ENCODE assay signal across 18 cellular contexts in the genomic region with DNA sequence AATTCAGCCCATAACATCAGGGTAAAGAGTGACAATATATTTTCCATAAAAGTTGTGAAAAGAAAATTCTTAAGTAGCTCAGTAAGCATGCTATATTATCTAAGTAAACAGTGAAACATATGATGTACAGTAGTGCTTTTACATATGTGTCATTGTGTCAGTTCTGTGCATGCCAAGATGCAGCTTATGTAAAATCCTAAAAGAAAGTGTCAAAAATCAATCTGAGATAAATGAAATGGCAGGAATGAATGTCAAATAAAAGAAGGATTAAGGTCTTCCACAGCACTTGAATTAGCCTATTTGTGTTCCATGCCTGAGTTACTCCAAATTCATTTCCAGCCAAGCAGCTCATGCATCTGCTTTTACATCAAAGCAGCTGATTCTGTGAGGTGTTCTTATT.
"Had no signal": no experiment of that assay in that cellular context is flagged by ENCODE, and none has a peak within 500 bp of the region (broad histone marks: within the 10 kb centered on the region; RNA-seq: fewer than 3 reads in every experiment).

No MANE protein-coding gene starts in this region.

- DNase-seq: IMR-90; Karpas-422; KG1; NCI-H1092; NCI-H1105 treated with DMSO at 0.1 percent for 48 hours; NCI-H146; NCI-H1694 treated with DMSO at 0.1 percent for 48 hours; NCI-H1930; NCI-H2081; NCI-H2107; NCI-H2171 treated with DMSO at 0.1 percent for 48 hours; NCI-H510A treated with DMSO at 0.1 percent for 48 hours; NCI-H526; NCI-H748 treated with DMSO at 0.1 percent for 48 hours; NK-92 treated with Interleukin-12 subunit alpha and Interleukin-12 subunit beta, amount 100 ng/mL, for 24 hours; PC-3; SHP77 treated with DMSO at 0.1 percent for 48 hours; SJCRH30 had no signal
